ENCODE assay signal across 25 cellular contexts in genomic region chr12:44019118-44019517, GRCh38.
"Had no signal": no experiment of that assay in that cellular context is flagged by ENCODE, and none has a peak within 500 bp of the region (broad histone marks: within the 10 kb centered on the region; RNA-seq: fewer than 3 reads in every experiment).

No MANE protein-coding gene starts in this region.

- H3K4me1 Mint-ChIP-seq: activated CD4-positive, alpha-beta T cell treated with anti-CD3 and anti-CD28 coated beads, Interleukin-2, amount 10 ng/mL, durations not matched to agents 7 days and 5 days had no signal

- H3K27ac ChIP-seq: adrenal gland, pancreas, right lobe of liver, spleen, testis, upper lobe of right lung had no signal

- H3K27me3 ChIP-seq: adrenal gland, pancreas, right lobe of liver, spleen, testis, upper lobe of right lung had no signal

- H3K9me3 ChIP-seq: mucosa of descending colon, pancreas, right lobe of liver, testis, upper lobe of right lung had no signal

- H3K4me3 Mint-ChIP-seq: activated CD4-positive, alpha-beta T cell treated with anti-CD3 and anti-CD28 coated beads, Interleukin-2, amount 10 ng/mL, durations not matched to agents 7 days and 5 days; memory B cell; naive B cell; stimulated activated memory B cell treated with anti-CD40 and anti-IgM and Interleukin-4, amounts not matched to agents 10 μg/mL and 1 μg/mL and 100 μg/mL, for 72 hours; T-cell had no signal

- ATAC-seq: activated naive CD4-positive, alpha-beta T cell treated with anti-CD3 and anti-CD28 coated beads, Interleukin-2, amount 50 U/mL, for 72 hours; left ventricle myocardium superior; mucosa of descending colon; pancreas; right lobe of liver; SK-N-SH treated with all-trans-retinoic acid at 6 μM for 48 hours; stimulated activated memory B cell treated with anti-CD40 and anti-IgM and Interleukin-4, amounts not matched to agents 10 μg/mL and 1 μg/mL and 100 μg/mL, for 72 hours; T-cell; upper lobe of right lung had no signal

- DNase-seq: activated CD4-positive, alpha-beta T cell treated with anti-CD3 and anti-CD28 coated beads, Interleukin-2, amount 10 ng/mL, durations not matched to agents 7 days and 5 days; activated CD4-positive, CD25-positive, alpha-beta regulatory T cell; activated CD8-positive, alpha-beta memory T cell treated with anti-CD3 and anti-CD28 coated beads, Interleukin-2, amount 50 U/mL, for 4 hours; activated effector memory CD4-positive, alpha-beta T cell treated with anti-CD3 and anti-CD28 coated beads, Interleukin-2, amount 50 U/mL, for 16 hours; activated T-cell treated with anti-CD3 and anti-CD28 coated beads, Interleukin-2, amount 50 U/mL, for 48 hours; adrenal gland; cerebellar nuclear complex; cortex of kidney; effector CD4-positive, alpha-beta T cell; kidney glomerular epithelial cell; left ventricle myocardium superior; mucosa of descending colon; naive B cell; pancreas; right lobe of liver; spleen; stimulated activated CD4-positive, alpha-beta T cell treated with anti-CD3 and anti-CD28 coated beads, Interleukin-4, amount 100 ng/mL, for 4 hours; T-cell; T-helper 9 cell; testis; upper lobe of right lung had no signal

- H3K36me3 ChIP-seq: adrenal gland, pancreas, right lobe of liver, spleen, upper lobe of right lung had no signal

- H3K4me1 ChIP-seq: adrenal gland, pancreas, spleen, testis, upper lobe of right lung had no signal

- H3K27ac Mint-ChIP-seq: activated CD4-positive, alpha-beta T cell treated with anti-CD3 and anti-CD28 coated beads, Interleukin-2, amount 10 ng/mL, durations not matched to agents 7 days and 5 days; memory B cell; naive B cell; stimulated activated memory B cell treated with anti-CD40 and anti-IgM and Interleukin-4, amounts not matched to agents 10 μg/mL and 1 μg/mL and 100 μg/mL, for 72 hours; T-cell had no signal

- H3K4me3 ChIP-seq: adrenal gland, mucosa of descending colon, pancreas, right lobe of liver, spleen, testis, upper lobe of right lung had no signal

- H3K27me3 Mint-ChIP-seq: activated CD4-positive, alpha-beta T cell treated with anti-CD3 and anti-CD28 coated beads, Interleukin-2, amount 10 ng/mL, durations not matched to agents 7 days and 5 days; memory B cell; naive B cell; stimulated activated memory B cell treated with anti-CD40 and anti-IgM and Interleukin-4, amounts not matched to agents 10 μg/mL and 1 μg/mL and 100 μg/mL, for 72 hours had no signal
